Comparison of ENCODE assay signal across 14 cellular contexts in the genomic region with DNA sequence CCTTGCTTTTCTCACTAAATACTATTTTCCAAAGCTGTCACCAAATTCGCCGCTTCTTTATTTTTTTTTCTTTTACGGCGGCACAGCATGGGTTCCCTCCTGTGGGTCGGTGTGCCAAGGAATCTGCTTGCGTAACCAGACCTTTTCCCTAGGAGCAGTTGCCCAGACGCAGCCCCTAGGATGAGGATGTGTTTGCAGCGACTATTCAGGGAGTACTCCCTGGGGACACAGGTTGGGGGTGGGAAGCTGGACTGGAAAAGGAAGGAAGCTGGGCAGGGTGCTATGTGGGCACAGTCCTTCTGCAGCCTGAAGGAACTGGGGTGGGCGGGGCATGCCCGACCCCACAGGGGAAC. TPM values are rescaled to one million over a fixed set of nuclear protein-coding genes. Genes with fewer than 3 reads are reported as not detected.
DNase-seq lines count a peak whose midpoint lies in the region; ATAC-seq and TF ChIP-seq lines count a peak whose summit lies in the region.
"Had no signal": no experiment of that assay in that cellular context is flagged by ENCODE, and none has a peak within 500 bp of the region (broad histone marks: within the 10 kb centered on the region; RNA-seq: fewer than 3 reads in every experiment).

No MANE protein-coding gene starts in this region.

- no peak overlapping the region for H3K4me3 Mint-ChIP-seq in nephron progenitor cell
- H3K4me3 Mint-ChIP-seq: activated T-helper 1 cell treated with anti-CD3 and anti-CD28 coated beads, Interleukin-12 subunit alpha, Interleukin-12 subunit beta, Interleukin-2, Interleukin-4 antibody, amounts not matched to agents 30 ng/mL and 10 ng/mL and 1 ng/mL, durations not matched to agents 14 hours and 24 hours and 36 hours; stimulated activated naive CD8-positive, alpha-beta T cell treated with anti-CD3 and anti-CD28 coated beads, Interleukin-15, Interleukin-2, amounts not matched to agents 100 ng/mL and 50 ng/mL, for 24 hours had no signal

- DNase-seq in Right ventricle myocardium superior (no peak), Right ventricle myocardium inferior (ENCODE audit: missing footprints) (no peak), nephron progenitor cell (no peak), NCI-H82 (lab: John Stamatoyannopoulos, UW) (no peak)
- DNase-seq: NCI-H2081 treated with DMSO at 0.1 percent for 48 hours had no signal

- H3K36me3 ChIP-seq in duodenal mucosa (ENCODE audit: control insufficient read depth in 1 of 2, insufficient read depth in 2 of 2, low read length in 2 of 2) = no peaks in the 10 kb centered on the region
- no peaks in the 10 kb centered on the region for H3K36me3 ChIP-seq in mesodermal cell (ENCODE audit: control insufficient read depth, insufficient read depth, low read length)
- H3K36me3 ChIP-seq: HAP-1 had no signal

- ATAC-seq in Right ventricle myocardium superior (ENCODE audit: poor library complexity) (peak; percentile 9), Right ventricle myocardium inferior (no peak), GM19035 (IDR thresholded peaks at IDR 0.05; ENCODE audit: unreplicated experiment) (no peak), GM19023 (IDR thresholded peaks at IDR 0.05; ENCODE audit: unreplicated experiment) (no peak)
- ATAC-seq: A549 had no signal

- H3K9me3 ChIP-seq in duodenal mucosa (ENCODE audit: control insufficient read depth in 1 of 2, low read length in 2 of 2) (peaks cover 0 to 6% of the 10 kb centered on the region in 2 donors), mesodermal cell (ENCODE audit: control insufficient read depth, low read length) (no peaks in the 10 kb centered on the region)
- H3K9me3 ChIP-seq: HAP-1, SK-N-SH had no signal

- H3K27me3 ChIP-seq in duodenal mucosa (ENCODE audit: control insufficient read depth in 1 of 2, insufficient read depth in 2 of 2, low read length in 2 of 2) = peaks cover 0 to 5% of the 10 kb centered on the region in 2 donors

- no peaks in the 10 kb centered on the region for H3K36me3 Mint-ChIP-seq in nephron progenitor cell (ENCODE audit: low read depth)

- intact Hi-C loops in Right ventricle myocardium superior (cut with DNase I) (no loop called here), Right ventricle myocardium inferior (cut with DNase I) (no loop called here)

- peaks cover 54% of the 10 kb centered on the region for H3K4me1 Mint-ChIP-seq in nephron progenitor cell

- H3K27ac Mint-ChIP-seq in nephron progenitor cell = no peak overlapping the region
- H3K27ac Mint-ChIP-seq: activated T-helper 1 cell treated with anti-CD3 and anti-CD28 coated beads, Interleukin-12 subunit alpha, Interleukin-12 subunit beta, Interleukin-2, Interleukin-4 antibody, amounts not matched to agents 30 ng/mL and 10 ng/mL and 1 ng/mL, durations not matched to agents 14 hours and 24 hours and 36 hours; stimulated activated naive CD8-positive, alpha-beta T cell treated with anti-CD3 and anti-CD28 coated beads, Interleukin-15, Interleukin-2, amounts not matched to agents 100 ng/mL and 50 ng/mL, for 24 hours had no signal

- peaks cover 22% of the 10 kb centered on the region for H3K9me3 Mint-ChIP-seq in nephron progenitor cell

- H3K4me1 ChIP-seq in duodenal mucosa (ENCODE audit: control insufficient read depth in 1 of 2, insufficient read depth in 2 of 2, low read length in 2 of 2) (peaks cover 0 to 18% of the 10 kb centered on the region in 2 donors), mesodermal cell (ENCODE audit: control insufficient read depth, insufficient read depth, low read length, poor library complexity, severe bottlenecking) (peaks cover 16% of the 10 kb centered on the region)
- H3K4me1 ChIP-seq: A549, HAP-1 had no signal

- whole genome bisulfite sequencing in mesodermal cell (ENCODE audit: insufficient coverage in 2 of 2), 2 experiments = 86 to 89% methylated on average over 7 to 8 of the region's 10 CpGs

- TF ChIP-seq CTCF in nephron progenitor cell (IDR thresholded peaks at IDR 0.05) = no peak

- H3K4me3 ChIP-seq in duodenal mucosa (ENCODE audit: low read depth in 1 of 2, low read length in 2 of 2) (peak overlapping the region; percentile 16), mesodermal cell (ENCODE audit: extremely low read depth, insufficient read depth, low read length, poor library complexity, severe bottlenecking) (no peak overlapping the region)
- H3K4me3 ChIP-seq: A549, HAP-1 had no signal

- H3K27ac ChIP-seq in duodenal mucosa (ENCODE audit: low read depth, low read length) = no peak overlapping the region
- H3K27ac ChIP-seq in mesodermal cell (ENCODE audit: low read depth, low read length, severe bottlenecking) = peak overlapping the region; percentile 33
- H3K27ac ChIP-seq: A549 had no signal

- no peak overlapping the region for H3K9ac ChIP-seq in duodenal mucosa (ENCODE audit: low read depth in 1 of 2, low read length in 2 of 2)
- H3K9ac ChIP-seq: SK-N-SH had no signal

- peaks cover 17% of the 10 kb centered on the region for H3K27me3 Mint-ChIP-seq in nephron progenitor cell (ENCODE audit: low read depth, poor library complexity)

RNA-seq across cellular contexts. Expression of a gene that starts 49.0 kb away (rescaled TPM):
- 13.2 TPM for total RNA-seq in Right ventricle myocardium superior
- 14.4 TPM for total RNA-seq in Right ventricle myocardium inferior
- polyA plus RNA-seq in mesodermal cell (2013, experiment 1 of 2) = 21.6 TPM
- 18.5 TPM for polyA plus RNA-seq in mesodermal cell (2013, experiment 2 of 2)
